Comparison of ENCODE assay signal across 1 cellular context in the genomic region with DNA sequence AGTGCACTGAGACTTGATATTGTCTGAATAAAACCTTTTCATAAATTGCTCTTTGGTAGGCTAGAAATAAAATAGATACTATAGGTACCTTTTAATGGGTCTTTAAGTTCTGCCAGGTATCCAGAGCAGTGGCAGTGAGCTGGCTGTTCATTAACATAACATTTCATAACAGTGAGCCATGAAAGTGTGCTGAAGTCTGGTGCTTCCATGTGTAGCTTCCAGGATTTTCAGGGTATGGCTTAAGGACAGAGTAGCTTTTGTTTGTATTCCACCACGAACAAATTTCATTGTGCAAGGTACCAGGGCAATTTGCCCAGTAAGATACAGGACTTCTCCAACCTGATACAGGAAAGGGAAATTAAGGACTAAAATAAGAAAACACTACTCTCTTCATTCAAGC.
TF ChIP-seq lines count a peak whose summit lies in the region.

No MANE protein-coding gene starts in this region.

TF ChIP-seq in HepG2, 621 proteins besides CTCF, POLR2A, EP300 and RAD21 (continued from another document):
- TF ChIP-seq, protein P1, sequence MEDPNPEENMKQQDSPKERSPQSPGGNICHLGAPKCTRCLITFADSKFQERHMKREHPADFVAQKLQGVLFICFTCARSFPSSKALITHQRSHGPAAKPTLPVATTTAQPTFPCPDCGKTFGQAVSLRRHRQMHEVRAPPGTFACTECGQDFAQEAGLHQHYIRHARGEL (CRISPR knock-in tag; IDR thresholded peaks at IDR 0.05): no peak
- TF ChIP-seq NRL (CRISPR knock-in tag; IDR thresholded peaks at IDR 0.05; ENCODE audit: borderline replicate concordance) (no peak), ZNF12 (CRISPR knock-in tag; IDR thresholded peaks at IDR 0.05) (0 out of 2 replicates have a peak, but pooled peaks have one; percentile 30), SKI (IDR thresholded peaks at IDR 0.05; ENCODE audit: partially characterized antibody) (peak; percentile 29), DR1 (CRISPR knock-in tag; IDR thresholded peaks at IDR 0.05) (no peak), SALL1 (CRISPR knock-in tag; IDR thresholded peaks at IDR 0.05) (peak; percentile 28; the same call in 1 of the 2 replicates), NCOR1 (IDR thresholded peaks at IDR 0.05; ENCODE audit: borderline replicate concordance, low read length) (peak; percentile 55; the same call in 1 of the 2 replicates), RXRB (CRISPR knock-in tag; IDR thresholded peaks at IDR 0.05; ENCODE audit: borderline replicate concordance) (no peak), FOXC1 (CRISPR knock-in tag; IDR thresholded peaks at IDR 0.05; ENCODE audit: borderline replicate concordance) (no peak), ATAD3A (CRISPR knock-in tag; IDR thresholded peaks at IDR 0.05) (no peak), SCMH1 (CRISPR knock-in tag; IDR thresholded peaks at IDR 0.05; ENCODE audit: borderline replicate concordance) (no peak), RCOR2 (CRISPR knock-in tag; IDR thresholded peaks at IDR 0.05) (no peak), ETV5 (CRISPR knock-in tag; IDR thresholded peaks at IDR 0.05; ENCODE audit: borderline replicate concordance) (no peak), ZFP90 (CRISPR knock-in tag; IDR thresholded peaks at IDR 0.05; ENCODE audit: borderline replicate concordance) (no peak), NR2F6 (IDR thresholded peaks at IDR 0.05) (no peak), NR2F6 (CRISPR knock-in tag; IDR thresholded peaks at IDR 0.05) (0 out of 2 replicates have a peak, but pooled peaks have one; percentile 11), STAG1 (CRISPR knock-in tag; IDR thresholded peaks at IDR 0.05) (no peak), BRCA1 (CRISPR knock-in tag; IDR thresholded peaks at IDR 0.05) (no peak), GLI4 (CRISPR knock-in tag; IDR thresholded peaks at IDR 0.05; ENCODE audit: borderline replicate concordance) (no peak), RNF2 (conservative IDR thresholded peaks at IDR 0.05; ENCODE audit: low read depth) (no peak), ZBTB8A (CRISPR knock-in tag; IDR thresholded peaks at IDR 0.05; ENCODE audit: borderline replicate concordance, low read depth) (no peak), ELF1 (CRISPR knock-in tag; IDR thresholded peaks at IDR 0.05) (no peak), KLF15 (CRISPR knock-in tag; IDR thresholded peaks at IDR 0.05; ENCODE audit: borderline replicate concordance) (no peak), ZNF570 (CRISPR knock-in tag; IDR thresholded peaks at IDR 0.05; ENCODE audit: borderline replicate concordance) (no peak), ZNF879 (CRISPR knock-in tag; IDR thresholded peaks at IDR 0.05) (no peak), ELF3 (CRISPR knock-in tag; IDR thresholded peaks at IDR 0.05) (no peak), ARNTL (CRISPR knock-in tag; IDR thresholded peaks at IDR 0.05) (0 out of 2 replicates have a peak, but pooled peaks have one; percentile 29), ZNF724P (CRISPR knock-in tag; IDR thresholded peaks at IDR 0.05; ENCODE audit: borderline replicate concordance) (no peak), ZFP37 (CRISPR knock-in tag; IDR thresholded peaks at IDR 0.05; ENCODE audit: borderline replicate concordance) (no peak)
- TF ChIP-seq, protein P2, sequence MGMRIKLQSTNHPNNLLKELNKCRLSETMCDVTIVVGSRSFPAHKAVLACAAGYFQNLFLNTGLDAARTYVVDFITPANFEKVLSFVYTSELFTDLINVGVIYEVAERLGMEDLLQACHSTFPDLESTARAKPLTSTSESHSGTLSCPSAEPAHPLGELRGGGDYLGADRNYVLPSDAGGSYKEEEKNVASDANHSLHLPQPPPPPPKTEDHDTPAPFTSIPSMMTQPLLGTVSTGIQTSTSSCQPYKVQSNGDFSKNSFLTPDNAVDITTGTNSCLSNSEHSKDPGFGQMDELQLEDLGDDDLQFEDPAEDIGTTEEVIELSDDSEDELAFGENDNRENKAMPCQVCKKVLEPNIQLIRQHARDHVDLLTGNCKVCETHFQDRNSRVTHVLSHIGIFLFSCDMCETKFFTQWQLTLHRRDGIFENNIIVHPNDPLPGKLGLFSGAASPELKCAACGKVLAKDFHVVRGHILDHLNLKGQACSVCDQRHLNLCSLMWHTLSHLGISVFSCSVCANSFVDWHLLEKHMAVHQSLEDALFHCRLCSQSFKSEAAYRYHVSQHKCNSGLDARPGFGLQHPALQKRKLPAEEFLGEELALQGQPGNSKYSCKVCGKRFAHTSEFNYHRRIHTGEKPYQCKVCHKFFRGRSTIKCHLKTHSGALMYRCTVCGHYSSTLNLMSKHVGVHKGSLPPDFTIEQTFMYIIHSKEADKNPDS (CRISPR knock-in tag; IDR thresholded peaks at IDR 0.05): no peak
- TF ChIP-seq, protein P3, sequence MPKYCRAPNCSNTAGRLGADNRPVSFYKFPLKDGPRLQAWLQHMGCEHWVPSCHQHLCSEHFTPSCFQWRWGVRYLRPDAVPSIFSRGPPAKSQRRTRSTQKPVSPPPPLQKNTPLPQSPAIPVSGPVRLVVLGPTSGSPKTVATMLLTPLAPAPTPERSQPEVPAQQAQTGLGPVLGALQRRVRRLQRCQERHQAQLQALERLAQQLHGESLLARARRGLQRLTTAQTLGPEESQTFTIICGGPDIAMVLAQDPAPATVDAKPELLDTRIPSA (CRISPR knock-in tag; IDR thresholded peaks at IDR 0.05; ENCODE audit: borderline replicate concordance): no peak
- TF ChIP-seq, protein P4, sequence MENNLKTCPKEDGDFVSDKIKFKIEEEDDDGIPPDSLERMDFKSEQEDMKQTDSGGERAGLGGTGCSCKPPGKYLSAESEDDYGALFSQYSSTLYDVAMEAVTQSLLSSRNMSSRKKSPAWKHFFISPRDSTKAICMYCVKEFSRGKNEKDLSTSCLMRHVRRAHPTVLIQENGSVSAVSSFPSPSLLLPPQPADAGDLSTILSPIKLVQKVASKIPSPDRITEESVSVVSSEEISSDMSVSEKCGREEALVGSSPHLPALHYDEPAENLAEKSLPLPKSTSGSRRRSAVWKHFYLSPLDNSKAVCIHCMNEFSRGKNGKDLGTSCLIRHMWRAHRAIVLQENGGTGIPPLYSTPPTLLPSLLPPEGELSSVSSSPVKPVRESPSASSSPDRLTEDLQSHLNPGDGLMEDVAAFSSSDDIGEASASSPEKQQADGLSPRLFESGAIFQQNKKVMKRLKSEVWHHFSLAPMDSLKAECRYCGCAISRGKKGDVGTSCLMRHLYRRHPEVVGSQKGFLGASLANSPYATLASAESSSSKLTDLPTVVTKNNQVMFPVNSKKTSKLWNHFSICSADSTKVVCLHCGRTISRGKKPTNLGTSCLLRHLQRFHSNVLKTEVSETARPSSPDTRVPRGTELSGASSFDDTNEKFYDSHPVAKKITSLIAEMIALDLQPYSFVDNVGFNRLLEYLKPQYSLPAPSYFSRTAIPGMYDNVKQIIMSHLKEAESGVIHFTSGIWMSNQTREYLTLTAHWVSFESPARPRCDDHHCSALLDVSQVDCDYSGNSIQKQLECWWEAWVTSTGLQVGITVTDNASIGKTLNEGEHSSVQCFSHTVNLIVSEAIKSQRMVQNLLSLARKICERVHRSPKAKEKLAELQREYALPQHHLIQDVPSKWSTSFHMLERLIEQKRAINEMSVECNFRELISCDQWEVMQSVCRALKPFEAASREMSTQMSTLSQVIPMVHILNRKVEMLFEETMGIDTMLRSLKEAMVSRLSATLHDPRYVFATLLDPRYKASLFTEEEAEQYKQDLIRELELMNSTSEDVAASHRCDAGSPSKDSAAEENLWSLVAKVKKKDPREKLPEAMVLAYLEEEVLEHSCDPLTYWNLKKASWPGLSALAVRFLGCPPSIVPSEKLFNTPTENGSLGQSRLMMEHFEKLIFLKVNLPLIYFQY (CRISPR knock-in tag; IDR thresholded peaks at IDR 0.05; ENCODE audit: borderline replicate concordance): no peak
- TF ChIP-seq, protein P5, sequence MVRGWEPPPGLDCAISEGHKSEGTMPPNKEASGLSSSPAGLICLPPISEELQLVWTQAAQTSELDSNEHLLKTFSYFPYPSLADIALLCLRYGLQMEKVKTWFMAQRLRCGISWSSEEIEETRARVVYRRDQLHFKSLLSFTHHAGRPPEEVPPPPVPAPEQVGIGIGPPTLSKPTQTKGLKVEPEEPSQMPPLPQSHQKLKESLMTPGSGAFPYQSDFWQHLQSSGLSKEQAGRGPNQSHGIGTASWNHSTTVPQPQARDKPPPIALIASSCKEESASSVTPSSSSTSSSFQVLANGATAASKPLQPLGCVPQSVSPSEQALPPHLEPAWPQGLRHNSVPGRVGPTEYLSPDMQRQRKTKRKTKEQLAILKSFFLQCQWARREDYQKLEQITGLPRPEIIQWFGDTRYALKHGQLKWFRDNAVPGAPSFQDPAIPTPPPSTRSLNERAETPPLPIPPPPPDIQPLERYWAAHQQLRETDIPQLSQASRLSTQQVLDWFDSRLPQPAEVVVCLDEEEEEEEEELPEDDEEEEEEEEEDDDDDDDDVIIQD (CRISPR knock-in tag; IDR thresholded peaks at IDR 0.05; ENCODE audit: low read depth): peak; percentile 71; the same call in 1 of the 2 replicates
- TF ChIP-seq, protein P6, sequence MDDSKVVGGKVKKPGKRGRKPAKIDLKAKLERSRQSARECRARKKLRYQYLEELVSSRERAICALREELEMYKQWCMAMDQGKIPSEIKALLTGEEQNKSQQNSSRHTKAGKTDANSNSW (CRISPR knock-in tag; IDR thresholded peaks at IDR 0.05; ENCODE audit: borderline replicate concordance): no peak
- TF ChIP-seq, protein P7, sequence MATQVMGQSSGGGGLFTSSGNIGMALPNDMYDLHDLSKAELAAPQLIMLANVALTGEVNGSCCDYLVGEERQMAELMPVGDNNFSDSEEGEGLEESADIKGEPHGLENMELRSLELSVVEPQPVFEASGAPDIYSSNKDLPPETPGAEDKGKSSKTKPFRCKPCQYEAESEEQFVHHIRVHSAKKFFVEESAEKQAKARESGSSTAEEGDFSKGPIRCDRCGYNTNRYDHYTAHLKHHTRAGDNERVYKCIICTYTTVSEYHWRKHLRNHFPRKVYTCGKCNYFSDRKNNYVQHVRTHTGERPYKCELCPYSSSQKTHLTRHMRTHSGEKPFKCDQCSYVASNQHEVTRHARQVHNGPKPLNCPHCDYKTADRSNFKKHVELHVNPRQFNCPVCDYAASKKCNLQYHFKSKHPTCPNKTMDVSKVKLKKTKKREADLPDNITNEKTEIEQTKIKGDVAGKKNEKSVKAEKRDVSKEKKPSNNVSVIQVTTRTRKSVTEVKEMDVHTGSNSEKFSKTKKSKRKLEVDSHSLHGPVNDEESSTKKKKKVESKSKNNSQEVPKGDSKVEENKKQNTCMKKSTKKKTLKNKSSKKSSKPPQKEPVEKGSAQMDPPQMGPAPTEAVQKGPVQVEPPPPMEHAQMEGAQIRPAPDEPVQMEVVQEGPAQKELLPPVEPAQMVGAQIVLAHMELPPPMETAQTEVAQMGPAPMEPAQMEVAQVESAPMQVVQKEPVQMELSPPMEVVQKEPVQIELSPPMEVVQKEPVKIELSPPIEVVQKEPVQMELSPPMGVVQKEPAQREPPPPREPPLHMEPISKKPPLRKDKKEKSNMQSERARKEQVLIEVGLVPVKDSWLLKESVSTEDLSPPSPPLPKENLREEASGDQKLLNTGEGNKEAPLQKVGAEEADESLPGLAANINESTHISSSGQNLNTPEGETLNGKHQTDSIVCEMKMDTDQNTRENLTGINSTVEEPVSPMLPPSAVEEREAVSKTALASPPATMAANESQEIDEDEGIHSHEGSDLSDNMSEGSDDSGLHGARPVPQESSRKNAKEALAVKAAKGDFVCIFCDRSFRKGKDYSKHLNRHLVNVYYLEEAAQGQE (IDR thresholded peaks at IDR 0.05; ENCODE audit: borderline replicate concordance in 1 of 2, low read depth in 1 of 2, low read length in 2 of 2): no peak
- TF ChIP-seq, protein P8, sequence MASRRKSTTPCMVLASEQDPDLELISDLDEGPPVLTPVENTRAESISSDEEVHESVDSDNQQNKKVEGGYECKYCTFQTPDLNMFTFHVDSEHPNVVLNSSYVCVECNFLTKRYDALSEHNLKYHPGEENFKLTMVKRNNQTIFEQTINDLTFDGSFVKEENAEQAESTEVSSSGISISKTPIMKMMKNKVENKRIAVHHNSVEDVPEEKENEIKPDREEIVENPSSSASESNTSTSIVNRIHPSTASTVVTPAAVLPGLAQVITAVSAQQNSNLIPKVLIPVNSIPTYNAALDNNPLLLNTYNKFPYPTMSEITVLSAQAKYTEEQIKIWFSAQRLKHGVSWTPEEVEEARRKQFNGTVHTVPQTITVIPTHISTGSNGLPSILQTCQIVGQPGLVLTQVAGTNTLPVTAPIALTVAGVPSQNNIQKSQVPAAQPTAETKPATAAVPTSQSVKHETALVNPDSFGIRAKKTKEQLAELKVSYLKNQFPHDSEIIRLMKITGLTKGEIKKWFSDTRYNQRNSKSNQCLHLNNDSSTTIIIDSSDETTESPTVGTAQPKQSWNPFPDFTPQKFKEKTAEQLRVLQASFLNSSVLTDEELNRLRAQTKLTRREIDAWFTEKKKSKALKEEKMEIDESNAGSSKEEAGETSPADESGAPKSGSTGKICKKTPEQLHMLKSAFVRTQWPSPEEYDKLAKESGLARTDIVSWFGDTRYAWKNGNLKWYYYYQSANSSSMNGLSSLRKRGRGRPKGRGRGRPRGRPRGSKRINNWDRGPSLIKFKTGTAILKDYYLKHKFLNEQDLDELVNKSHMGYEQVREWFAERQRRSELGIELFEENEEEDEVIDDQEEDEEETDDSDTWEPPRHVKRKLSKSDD (CRISPR knock-in tag; IDR thresholded peaks at IDR 0.05; ENCODE audit: low read depth): no peak
- TF ChIP-seq, protein P9, sequence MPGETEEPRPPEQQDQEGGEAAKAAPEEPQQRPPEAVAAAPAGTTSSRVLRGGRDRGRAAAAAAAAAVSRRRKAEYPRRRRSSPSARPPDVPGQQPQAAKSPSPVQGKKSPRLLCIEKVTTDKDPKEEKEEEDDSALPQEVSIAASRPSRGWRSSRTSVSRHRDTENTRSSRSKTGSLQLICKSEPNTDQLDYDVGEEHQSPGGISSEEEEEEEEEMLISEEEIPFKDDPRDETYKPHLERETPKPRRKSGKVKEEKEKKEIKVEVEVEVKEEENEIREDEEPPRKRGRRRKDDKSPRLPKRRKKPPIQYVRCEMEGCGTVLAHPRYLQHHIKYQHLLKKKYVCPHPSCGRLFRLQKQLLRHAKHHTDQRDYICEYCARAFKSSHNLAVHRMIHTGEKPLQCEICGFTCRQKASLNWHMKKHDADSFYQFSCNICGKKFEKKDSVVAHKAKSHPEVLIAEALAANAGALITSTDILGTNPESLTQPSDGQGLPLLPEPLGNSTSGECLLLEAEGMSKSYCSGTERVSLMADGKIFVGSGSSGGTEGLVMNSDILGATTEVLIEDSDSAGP (CRISPR knock-in tag; IDR thresholded peaks at IDR 0.05; ENCODE audit: borderline replicate concordance): no peak
- TF ChIP-seq, protein P10, sequence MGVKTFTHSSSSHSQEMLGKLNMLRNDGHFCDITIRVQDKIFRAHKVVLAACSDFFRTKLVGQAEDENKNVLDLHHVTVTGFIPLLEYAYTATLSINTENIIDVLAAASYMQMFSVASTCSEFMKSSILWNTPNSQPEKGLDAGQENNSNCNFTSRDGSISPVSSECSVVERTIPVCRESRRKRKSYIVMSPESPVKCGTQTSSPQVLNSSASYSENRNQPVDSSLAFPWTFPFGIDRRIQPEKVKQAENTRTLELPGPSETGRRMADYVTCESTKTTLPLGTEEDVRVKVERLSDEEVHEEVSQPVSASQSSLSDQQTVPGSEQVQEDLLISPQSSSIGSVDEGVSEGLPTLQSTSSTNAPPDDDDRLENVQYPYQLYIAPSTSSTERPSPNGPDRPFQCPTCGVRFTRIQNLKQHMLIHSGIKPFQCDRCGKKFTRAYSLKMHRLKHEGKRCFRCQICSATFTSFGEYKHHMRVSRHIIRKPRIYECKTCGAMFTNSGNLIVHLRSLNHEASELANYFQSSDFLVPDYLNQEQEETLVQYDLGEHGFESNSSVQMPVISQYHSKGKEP (CRISPR knock-in tag; IDR thresholded peaks at IDR 0.05): no peak
- TF ChIP-seq, protein P11, sequence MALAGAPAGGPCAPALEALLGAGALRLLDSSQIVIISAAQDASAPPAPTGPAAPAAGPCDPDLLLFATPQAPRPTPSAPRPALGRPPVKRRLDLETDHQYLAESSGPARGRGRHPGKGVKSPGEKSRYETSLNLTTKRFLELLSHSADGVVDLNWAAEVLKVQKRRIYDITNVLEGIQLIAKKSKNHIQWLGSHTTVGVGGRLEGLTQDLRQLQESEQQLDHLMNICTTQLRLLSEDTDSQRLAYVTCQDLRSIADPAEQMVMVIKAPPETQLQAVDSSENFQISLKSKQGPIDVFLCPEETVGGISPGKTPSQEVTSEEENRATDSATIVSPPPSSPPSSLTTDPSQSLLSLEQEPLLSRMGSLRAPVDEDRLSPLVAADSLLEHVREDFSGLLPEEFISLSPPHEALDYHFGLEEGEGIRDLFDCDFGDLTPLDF (CRISPR knock-in tag; IDR thresholded peaks at IDR 0.05): no peak
